Comparison of ENCODE assay signal across 19 cellular contexts in genomic region chr1:114075082-114075481, GRCh38.
"Had no signal": no experiment of that assay in that cellular context is flagged by ENCODE, and none has a peak within 500 bp of the region (broad histone marks: within the 10 kb centered on the region; RNA-seq: fewer than 3 reads in every experiment).

No MANE protein-coding gene starts in this region.

- DNase-seq: activated CD4-positive, CD25-positive, alpha-beta regulatory T cell treated with anti-CD3 and anti-CD28 coated beads, Interleukin-2, amount 50 U/mL, for 72 hours; activated naive CD4-positive, alpha-beta T cell; activated naive CD8-positive, alpha-beta T cell treated with anti-CD3 and anti-CD28 coated beads, Interleukin-2, amount 10 ng/mL, durations not matched to agents 7 days and 5 days; anterior cingulate cortex; brain microvascular endothelial cell; effector CD4-positive, alpha-beta T cell; esophagus squamous epithelium; glutamatergic neuron; left cardiac atrium; lower lobe of right lung; ovary; stimulated activated CD4-positive, alpha-beta T cell treated with anti-CD3 and anti-CD28 coated beads, Interleukin-1b, Interleukin-23, amount 100 ng/mL, for 48 hours; stomach; T-helper 9 cell had no signal

- H3K4me3 ChIP-seq: coronary artery, esophagus squamous epithelium, lower lobe of right lung, ovary, stomach, thoracic aorta had no signal

- ATAC-seq: left cardiac atrium had no signal

- H3K9me3 ChIP-seq: ovary had no signal

- H3K4me1 ChIP-seq: esophagus squamous epithelium, lower lobe of right lung, stomach had no signal

- H3K4me3 Mint-ChIP-seq: activated naive CD8-positive, alpha-beta T cell treated with anti-CD3 and anti-CD28 coated beads, Interleukin-2, amount 10 ng/mL, durations not matched to agents 7 days and 5 days; central memory CD8-positive, alpha-beta T cell; neural crest cell had no signal

- H3K27ac ChIP-seq: brain microvascular endothelial cell, coronary artery, esophagus squamous epithelium, lower lobe of right lung, ovary, stomach, thoracic aorta had no signal

- H3K36me3 ChIP-seq: brain microvascular endothelial cell, esophagus squamous epithelium, lower lobe of right lung, ovary, stomach, thoracic aorta had no signal

- H3K27me3 ChIP-seq: brain microvascular endothelial cell, esophagus squamous epithelium, ovary, stomach had no signal

- H3K27ac Mint-ChIP-seq: activated naive CD8-positive, alpha-beta T cell treated with anti-CD3 and anti-CD28 coated beads, Interleukin-2, amount 10 ng/mL, durations not matched to agents 7 days and 5 days had no signal

- H3K4me1 Mint-ChIP-seq: central memory CD8-positive, alpha-beta T cell had no signal

- FAIRE-seq: endothelial cell of umbilical vein had no signal

- H3K27me3 Mint-ChIP-seq: central memory CD8-positive, alpha-beta T cell had no signal
